ENCODE assay signal across 11 cellular contexts in the genomic region with DNA sequence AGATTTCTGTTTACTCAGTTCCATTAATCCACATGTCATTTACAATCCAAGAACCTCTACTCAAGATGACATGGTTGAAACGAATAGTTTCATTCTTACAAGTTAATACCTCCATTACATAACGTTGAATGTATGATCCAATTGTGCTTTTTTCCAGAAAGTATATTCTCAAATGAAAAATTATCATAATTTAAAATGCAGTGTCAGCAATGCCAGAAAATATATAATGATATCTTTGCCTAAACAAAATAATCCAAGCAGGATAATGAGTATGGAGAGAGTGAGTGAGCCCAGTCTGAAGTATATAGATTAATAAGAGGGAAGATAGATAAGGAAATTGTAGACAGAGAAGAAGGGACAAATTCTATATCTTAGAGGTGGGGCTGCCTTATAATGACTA.
"Had no signal": no experiment of that assay in that cellular context is flagged by ENCODE, and none has a peak within 500 bp of the region (broad histone marks: within the 10 kb centered on the region; RNA-seq: fewer than 3 reads in every experiment).

No MANE protein-coding gene starts in this region.

- H3K4me1 ChIP-seq: HAP-1 had no signal

- DNase-seq: GM23248, GOT3, H7, H9, HCEC 1CT, HFFc6 had no signal

- H2AFZ ChIP-seq: GM23248, GM23338 had no signal

- ATAC-seq: GM23338, HCT116 had no signal

- FAIRE-seq: H1, H54 had no signal

- H3K9ac ChIP-seq: GM23248 had no signal

- H3K36me3 ChIP-seq: HAP-1 had no signal

- H3K4me3 ChIP-seq: GM23248, GM23338, HAP-1 had no signal

- H3K4me2 ChIP-seq: GM23338 had no signal

- H3K9me3 ChIP-seq: HAP-1 had no signal

- H3K27ac ChIP-seq: GM23248 had no signal
